Comparison of ENCODE assay signal across 15 cellular contexts in the genomic region with DNA sequence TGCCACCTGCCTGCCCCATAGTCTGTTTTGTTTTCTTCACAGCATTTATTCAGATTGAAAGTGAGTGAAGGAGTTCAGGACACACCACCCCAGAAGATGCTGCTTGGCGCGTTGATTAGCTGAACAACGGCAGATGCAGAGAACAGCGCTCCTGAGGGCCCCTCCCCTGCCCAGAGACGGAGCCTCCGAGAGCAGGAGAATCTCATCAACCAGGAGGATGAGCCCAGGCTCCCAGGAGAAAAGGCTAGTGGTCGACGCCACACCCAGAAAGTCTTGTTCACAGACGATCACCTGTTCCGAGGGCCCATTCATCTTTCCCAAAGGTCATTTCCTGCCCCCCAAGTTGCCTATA.
"Had no signal": no experiment of that assay in that cellular context is flagged by ENCODE, and none has a peak within 500 bp of the region (broad histone marks: within the 10 kb centered on the region; RNA-seq: fewer than 3 reads in every experiment).

No MANE protein-coding gene starts in this region.

- H3K4me1 ChIP-seq: esophagus muscularis mucosa, gastrocnemius medialis, heart right ventricle, left ventricle myocardium inferior, lower lobe of right lung, transverse colon had no signal

- H3K4me3 ChIP-seq: coronary artery, esophagus muscularis mucosa, gastrocnemius medialis, heart right ventricle, left ventricle myocardium inferior, lower lobe of right lung, stomach, thoracic aorta, transverse colon had no signal

- DNase-seq: effector CD8-positive, alpha-beta T cell; gastrocnemius medialis; heart right ventricle; hypothalamus; left ventricle myocardium inferior; lower lobe of right lung; stimulated activated CD4-positive, alpha-beta T cell treated with anti-CD3 and anti-CD28 coated beads, Interleukin-2, amount 100 ng/mL, for 24 hours; stimulated activated CD4-positive, alpha-beta T cell treated with anti-CD3 and anti-CD28 coated beads, Interleukin-4, amount 100 ng/mL, for 4 hours; stomach; substantia nigra; transverse colon had no signal

- H3K9me3 ChIP-seq: esophagus muscularis mucosa, gastrocnemius medialis, heart right ventricle, left ventricle myocardium inferior, lower lobe of right lung, neutrophil, stomach, thoracic aorta, transverse colon had no signal

- H3K27ac ChIP-seq: coronary artery, esophagus muscularis mucosa, gastrocnemius medialis, heart right ventricle, left ventricle myocardium inferior, lower lobe of right lung, neutrophil, stomach, thoracic aorta, transverse colon had no signal

- H3K36me3 ChIP-seq: esophagus muscularis mucosa, gastrocnemius medialis, heart right ventricle, left ventricle myocardium inferior, lower lobe of right lung, neutrophil, stomach, thoracic aorta, transverse colon had no signal

- ATAC-seq: gastrocnemius medialis, heart right ventricle, lower lobe of right lung had no signal
